Comparison of ENCODE assay signal across 3 cellular contexts in the genomic region with DNA sequence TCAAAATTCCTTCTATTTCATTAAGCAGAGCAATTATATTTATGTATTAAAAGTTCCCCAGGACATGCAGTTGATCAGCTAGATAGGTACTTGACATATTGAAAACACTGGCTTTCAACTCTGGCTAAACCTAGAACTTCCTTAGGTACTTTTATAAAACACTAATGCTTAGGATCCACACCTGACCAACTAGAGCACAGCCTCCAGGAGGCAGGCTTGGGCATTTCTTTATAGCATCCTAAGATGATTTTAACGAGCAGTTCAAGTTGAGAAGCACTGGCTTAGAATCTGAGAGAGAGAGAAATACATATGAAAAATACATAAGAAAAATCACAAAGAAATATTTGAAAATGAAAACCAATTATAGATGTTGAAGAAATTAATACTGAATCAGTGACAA.
TF ChIP-seq lines count a peak whose summit lies in the region.

No MANE protein-coding gene starts in this region.

TF ChIP-seq in SK-N-SH, 30 proteins besides CTCF, POLR2A, EP300 and RAD21:
- TF ChIP-seq, protein P1, sequence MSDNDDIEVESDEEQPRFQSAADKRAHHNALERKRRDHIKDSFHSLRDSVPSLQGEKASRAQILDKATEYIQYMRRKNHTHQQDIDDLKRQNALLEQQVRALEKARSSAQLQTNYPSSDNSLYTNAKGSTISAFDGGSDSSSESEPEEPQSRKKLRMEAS (IDR thresholded peaks at IDR 0.05; ENCODE audit: low read depth): no peak
- TF ChIP-seq NFIC (IDR thresholded peaks at IDR 0.05; ENCODE audit: borderline replicate concordance) (no peak), FOXM1 (IDR thresholded peaks at IDR 0.05; ENCODE audit: low read depth) (no peak), TAF1 (IDR thresholded peaks at IDR 0.05; ENCODE audit: borderline replicate concordance, low read depth, low read length) (no peak)

TF ChIP-seq in SK-N-SH treated with all-trans-retinoic acid at 6 μM for 48 hours, 23 proteins besides CTCF, POLR2A, EP300 and RAD21:
- TF ChIP-seq SNAI2 (CRISPR knock-in tag; IDR thresholded peaks at IDR 0.05): no peak
- no peak for TF ChIP-seq ZC3H10 (CRISPR knock-in tag; IDR thresholded peaks at IDR 0.05)
- no peak for TF ChIP-seq ESRRG (CRISPR knock-in tag; IDR thresholded peaks at IDR 0.05)
- TF ChIP-seq, protein P2, sequence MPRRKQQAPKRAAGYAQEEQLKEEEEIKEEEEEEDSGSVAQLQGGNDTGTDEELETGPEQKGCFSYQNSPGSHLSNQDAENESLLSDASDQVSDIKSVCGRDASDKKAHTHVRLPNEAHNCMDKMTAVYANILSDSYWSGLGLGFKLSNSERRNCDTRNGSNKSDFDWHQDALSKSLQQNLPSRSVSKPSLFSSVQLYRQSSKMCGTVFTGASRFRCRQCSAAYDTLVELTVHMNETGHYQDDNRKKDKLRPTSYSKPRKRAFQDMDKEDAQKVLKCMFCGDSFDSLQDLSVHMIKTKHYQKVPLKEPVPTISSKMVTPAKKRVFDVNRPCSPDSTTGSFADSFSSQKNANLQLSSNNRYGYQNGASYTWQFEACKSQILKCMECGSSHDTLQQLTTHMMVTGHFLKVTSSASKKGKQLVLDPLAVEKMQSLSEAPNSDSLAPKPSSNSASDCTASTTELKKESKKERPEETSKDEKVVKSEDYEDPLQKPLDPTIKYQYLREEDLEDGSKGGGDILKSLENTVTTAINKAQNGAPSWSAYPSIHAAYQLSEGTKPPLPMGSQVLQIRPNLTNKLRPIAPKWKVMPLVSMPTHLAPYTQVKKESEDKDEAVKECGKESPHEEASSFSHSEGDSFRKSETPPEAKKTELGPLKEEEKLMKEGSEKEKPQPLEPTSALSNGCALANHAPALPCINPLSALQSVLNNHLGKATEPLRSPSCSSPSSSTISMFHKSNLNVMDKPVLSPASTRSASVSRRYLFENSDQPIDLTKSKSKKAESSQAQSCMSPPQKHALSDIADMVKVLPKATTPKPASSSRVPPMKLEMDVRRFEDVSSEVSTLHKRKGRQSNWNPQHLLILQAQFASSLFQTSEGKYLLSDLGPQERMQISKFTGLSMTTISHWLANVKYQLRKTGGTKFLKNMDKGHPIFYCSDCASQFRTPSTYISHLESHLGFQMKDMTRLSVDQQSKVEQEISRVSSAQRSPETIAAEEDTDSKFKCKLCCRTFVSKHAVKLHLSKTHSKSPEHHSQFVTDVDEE (CRISPR knock-in tag; IDR thresholded peaks at IDR 0.05): no peak
TF ChIP-seq in SK-N-SH treated with all-trans-retinoic acid at 6 μM for 48 hours: peak in this region for 0.

TF ChIP-seq in K562, 482 proteins besides CTCF, POLR2A, EP300 and RAD21 (continues in another document):
- TF ChIP-seq, protein P3, sequence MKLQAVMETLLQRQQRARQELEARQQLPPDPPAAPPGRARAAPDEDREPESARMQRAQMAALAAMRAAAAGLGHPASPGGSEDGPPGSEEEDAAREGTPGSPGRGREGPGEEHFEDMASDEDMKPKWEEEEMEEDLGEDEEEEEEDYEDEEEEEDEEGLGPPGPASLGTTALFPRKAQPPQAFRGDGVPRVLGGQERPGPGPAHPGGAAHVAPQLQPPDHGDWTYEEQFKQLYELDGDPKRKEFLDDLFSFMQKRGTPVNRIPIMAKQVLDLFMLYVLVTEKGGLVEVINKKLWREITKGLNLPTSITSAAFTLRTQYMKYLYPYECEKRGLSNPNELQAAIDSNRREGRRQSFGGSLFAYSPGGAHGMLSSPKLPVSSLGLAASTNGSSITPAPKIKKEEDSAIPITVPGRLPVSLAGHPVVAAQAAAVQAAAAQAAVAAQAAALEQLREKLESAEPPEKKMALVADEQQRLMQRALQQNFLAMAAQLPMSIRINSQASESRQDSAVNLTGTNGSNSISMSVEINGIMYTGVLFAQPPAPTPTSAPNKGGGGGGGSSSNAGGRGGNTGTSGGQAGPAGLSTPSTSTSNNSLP (IDR thresholded peaks at IDR 0.05; ENCODE audit: borderline replicate concordance, low read depth, low read length): no peak
- TF ChIP-seq MTF1 (CRISPR knock-in tag; IDR thresholded peaks at IDR 0.05; ENCODE audit: borderline replicate concordance) (no peak), HDAC8 (tag; IDR thresholded peaks at IDR 0.05) (no peak), PHB (CRISPR knock-in tag; IDR thresholded peaks at IDR 0.05) (no peak), ZNF830 (CRISPR knock-in tag; IDR thresholded peaks at IDR 0.05) (no peak), ZNF175 (CRISPR knock-in tag; IDR thresholded peaks at IDR 0.05; ENCODE audit: low read depth) (no peak), CEBPB (tag; IDR thresholded peaks at IDR 0.05) (no peak), RBM39 (optimal IDR thresholded peaks at IDR 0.05; ENCODE audit: low read depth, low read length) (no peak), CBX8 (IDR thresholded peaks at IDR 0.05; ENCODE audit: borderline replicate concordance, extremely low read depth, low read depth, low read length, poor library complexity, severe bottlenecking) (no peak), HNRNPUL1 (IDR thresholded peaks at IDR 0.05; ENCODE audit: low read length) (no peak)
- TF ChIP-seq, protein P4, sequence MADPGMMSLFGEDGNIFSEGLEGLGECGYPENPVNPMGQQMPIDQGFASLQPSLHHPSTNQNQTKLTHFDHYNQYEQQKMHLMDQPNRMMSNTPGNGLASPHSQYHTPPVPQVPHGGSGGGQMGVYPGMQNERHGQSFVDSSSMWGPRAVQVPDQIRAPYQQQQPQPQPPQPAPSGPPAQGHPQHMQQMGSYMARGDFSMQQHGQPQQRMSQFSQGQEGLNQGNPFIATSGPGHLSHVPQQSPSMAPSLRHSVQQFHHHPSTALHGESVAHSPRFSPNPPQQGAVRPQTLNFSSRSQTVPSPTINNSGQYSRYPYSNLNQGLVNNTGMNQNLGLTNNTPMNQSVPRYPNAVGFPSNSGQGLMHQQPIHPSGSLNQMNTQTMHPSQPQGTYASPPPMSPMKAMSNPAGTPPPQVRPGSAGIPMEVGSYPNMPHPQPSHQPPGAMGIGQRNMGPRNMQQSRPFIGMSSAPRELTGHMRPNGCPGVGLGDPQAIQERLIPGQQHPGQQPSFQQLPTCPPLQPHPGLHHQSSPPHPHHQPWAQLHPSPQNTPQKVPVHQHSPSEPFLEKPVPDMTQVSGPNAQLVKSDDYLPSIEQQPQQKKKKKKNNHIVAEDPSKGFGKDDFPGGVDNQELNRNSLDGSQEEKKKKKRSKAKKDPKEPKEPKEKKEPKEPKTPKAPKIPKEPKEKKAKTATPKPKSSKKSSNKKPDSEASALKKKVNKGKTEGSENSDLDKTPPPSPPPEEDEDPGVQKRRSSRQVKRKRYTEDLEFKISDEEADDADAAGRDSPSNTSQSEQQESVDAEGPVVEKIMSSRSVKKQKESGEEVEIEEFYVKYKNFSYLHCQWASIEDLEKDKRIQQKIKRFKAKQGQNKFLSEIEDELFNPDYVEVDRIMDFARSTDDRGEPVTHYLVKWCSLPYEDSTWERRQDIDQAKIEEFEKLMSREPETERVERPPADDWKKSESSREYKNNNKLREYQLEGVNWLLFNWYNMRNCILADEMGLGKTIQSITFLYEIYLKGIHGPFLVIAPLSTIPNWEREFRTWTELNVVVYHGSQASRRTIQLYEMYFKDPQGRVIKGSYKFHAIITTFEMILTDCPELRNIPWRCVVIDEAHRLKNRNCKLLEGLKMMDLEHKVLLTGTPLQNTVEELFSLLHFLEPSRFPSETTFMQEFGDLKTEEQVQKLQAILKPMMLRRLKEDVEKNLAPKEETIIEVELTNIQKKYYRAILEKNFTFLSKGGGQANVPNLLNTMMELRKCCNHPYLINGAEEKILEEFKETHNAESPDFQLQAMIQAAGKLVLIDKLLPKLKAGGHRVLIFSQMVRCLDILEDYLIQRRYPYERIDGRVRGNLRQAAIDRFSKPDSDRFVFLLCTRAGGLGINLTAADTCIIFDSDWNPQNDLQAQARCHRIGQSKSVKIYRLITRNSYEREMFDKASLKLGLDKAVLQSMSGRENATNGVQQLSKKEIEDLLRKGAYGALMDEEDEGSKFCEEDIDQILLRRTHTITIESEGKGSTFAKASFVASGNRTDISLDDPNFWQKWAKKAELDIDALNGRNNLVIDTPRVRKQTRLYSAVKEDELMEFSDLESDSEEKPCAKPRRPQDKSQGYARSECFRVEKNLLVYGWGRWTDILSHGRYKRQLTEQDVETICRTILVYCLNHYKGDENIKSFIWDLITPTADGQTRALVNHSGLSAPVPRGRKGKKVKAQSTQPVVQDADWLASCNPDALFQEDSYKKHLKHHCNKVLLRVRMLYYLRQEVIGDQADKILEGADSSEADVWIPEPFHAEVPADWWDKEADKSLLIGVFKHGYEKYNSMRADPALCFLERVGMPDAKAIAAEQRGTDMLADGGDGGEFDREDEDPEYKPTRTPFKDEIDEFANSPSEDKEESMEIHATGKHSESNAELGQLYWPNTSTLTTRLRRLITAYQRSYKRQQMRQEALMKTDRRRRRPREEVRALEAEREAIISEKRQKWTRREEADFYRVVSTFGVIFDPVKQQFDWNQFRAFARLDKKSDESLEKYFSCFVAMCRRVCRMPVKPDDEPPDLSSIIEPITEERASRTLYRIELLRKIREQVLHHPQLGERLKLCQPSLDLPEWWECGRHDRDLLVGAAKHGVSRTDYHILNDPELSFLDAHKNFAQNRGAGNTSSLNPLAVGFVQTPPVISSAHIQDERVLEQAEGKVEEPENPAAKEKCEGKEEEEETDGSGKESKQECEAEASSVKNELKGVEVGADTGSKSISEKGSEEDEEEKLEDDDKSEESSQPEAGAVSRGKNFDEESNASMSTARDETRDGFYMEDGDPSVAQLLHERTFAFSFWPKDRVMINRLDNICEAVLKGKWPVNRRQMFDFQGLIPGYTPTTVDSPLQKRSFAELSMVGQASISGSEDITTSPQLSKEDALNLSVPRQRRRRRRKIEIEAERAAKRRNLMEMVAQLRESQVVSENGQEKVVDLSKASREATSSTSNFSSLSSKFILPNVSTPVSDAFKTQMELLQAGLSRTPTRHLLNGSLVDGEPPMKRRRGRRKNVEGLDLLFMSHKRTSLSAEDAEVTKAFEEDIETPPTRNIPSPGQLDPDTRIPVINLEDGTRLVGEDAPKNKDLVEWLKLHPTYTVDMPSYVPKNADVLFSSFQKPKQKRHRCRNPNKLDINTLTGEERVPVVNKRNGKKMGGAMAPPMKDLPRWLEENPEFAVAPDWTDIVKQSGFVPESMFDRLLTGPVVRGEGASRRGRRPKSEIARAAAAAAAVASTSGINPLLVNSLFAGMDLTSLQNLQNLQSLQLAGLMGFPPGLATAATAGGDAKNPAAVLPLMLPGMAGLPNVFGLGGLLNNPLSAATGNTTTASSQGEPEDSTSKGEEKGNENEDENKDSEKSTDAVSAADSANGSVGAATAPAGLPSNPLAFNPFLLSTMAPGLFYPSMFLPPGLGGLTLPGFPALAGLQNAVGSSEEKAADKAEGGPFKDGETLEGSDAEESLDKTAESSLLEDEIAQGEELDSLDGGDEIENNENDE (IDR thresholded peaks at IDR 0.05; ENCODE audit: low read depth, low read length): no peak
- TF ChIP-seq, protein P5, sequence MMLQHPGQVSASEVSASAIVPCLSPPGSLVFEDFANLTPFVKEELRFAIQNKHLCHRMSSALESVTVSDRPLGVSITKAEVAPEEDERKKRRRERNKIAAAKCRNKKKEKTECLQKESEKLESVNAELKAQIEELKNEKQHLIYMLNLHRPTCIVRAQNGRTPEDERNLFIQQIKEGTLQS (IDR thresholded peaks at IDR 0.05): no peak
- TF ChIP-seq, protein P5 (CRISPR knock-in tag; conservative IDR thresholded peaks at IDR 0.05): no peak
- TF ChIP-seq, protein P6, sequence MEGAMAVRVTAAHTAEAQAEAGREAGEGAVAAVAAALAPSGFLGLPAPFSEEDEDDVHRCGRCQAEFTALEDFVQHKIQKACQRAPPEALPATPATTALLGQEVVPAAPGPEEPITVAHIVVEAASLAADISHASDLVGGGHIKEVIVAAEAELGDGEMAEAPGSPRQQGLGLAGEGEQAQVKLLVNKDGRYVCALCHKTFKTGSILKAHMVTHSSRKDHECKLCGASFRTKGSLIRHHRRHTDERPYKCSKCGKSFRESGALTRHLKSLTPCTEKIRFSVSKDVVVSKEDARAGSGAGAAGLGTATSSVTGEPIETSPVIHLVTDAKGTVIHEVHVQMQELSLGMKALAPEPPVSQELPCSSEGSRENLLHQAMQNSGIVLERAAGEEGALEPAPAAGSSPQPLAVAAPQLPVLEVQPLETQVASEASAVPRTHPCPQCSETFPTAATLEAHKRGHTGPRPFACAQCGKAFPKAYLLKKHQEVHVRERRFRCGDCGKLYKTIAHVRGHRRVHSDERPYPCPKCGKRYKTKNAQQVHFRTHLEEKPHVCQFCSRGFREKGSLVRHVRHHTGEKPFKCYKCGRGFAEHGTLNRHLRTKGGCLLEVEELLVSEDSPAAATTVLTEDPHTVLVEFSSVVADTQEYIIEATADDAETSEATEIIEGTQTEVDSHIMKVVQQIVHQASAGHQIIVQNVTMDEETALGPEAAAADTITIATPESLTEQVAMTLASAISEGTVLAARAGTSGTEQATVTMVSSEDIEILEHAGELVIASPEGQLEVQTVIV (CRISPR knock-in tag; IDR thresholded peaks at IDR 0.05; ENCODE audit: borderline replicate concordance): no peak
- TF ChIP-seq, protein P7, sequence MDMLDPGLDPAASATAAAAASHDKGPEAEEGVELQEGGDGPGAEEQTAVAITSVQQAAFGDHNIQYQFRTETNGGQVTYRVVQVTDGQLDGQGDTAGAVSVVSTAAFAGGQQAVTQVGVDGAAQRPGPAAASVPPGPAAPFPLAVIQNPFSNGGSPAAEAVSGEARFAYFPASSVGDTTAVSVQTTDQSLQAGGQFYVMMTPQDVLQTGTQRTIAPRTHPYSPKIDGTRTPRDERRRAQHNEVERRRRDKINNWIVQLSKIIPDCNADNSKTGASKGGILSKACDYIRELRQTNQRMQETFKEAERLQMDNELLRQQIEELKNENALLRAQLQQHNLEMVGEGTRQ (CRISPR knock-in tag; IDR thresholded peaks at IDR 0.05): no peak
